In the genomic region with DNA sequence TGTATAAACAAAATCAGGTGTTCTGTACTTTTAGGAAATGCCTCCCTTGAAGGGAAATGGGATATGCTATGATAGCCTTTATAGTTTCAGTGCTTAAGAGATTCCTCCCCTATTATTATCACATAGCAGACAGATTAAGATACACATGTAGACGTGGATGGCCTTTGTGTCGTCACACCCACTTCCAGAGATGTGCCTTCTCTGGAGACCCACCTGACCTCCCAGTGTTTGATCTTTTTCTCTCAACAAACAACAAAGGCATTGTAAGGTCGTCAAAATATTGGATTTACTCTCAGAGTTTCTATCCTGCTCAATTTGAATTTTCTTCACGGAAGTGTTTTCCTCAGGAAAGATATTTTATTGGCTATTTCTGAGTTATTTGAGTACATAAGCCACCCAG, we compare ENCODE assay signal across 12 cellular contexts. TPM values are rescaled to one million over a fixed set of nuclear protein-coding genes. Genes with fewer than 3 reads are reported as not detected.
DNase-seq lines count a peak whose midpoint lies in the region; ATAC-seq, FAIRE-seq and TF ChIP-seq lines count a peak whose summit lies in the region.
"Had no signal": no experiment of that assay in that cellular context is flagged by ENCODE, and none has a peak within 500 bp of the region (broad histone marks: within the 10 kb centered on the region; RNA-seq: fewer than 3 reads in every experiment).

No MANE protein-coding gene starts in this region.

- intact Hi-C loops in K562 (cut with micrococcal nuclease) = no loop called here

- no peaks in the 10 kb centered on the region for H3K27me3 Mint-ChIP-seq in activated CD4-positive, alpha-beta T cell treated with anti-CD3 and anti-CD28 coated beads, Interleukin-2, amount 10 ng/mL, durations not matched to agents 7 days and 5 days

- H3K9ac ChIP-seq in K562 (ENCODE audit: insufficient read depth in 1 of 2, low read depth in 2 of 2, low read length in 2 of 2) (no peak overlapping the region), skeletal muscle satellite cell (ENCODE audit: low read depth, low read length) (peak overlapping the region; percentile 90)

- TF ChIP-seq POLR2A in K562 (conservative IDR thresholded peaks at IDR 0.05) = no peak

- H3K9me1 ChIP-seq in K562 (ENCODE audit: control insufficient read depth, insufficient read depth, low read length) = no peaks in the 10 kb centered on the region

- WGBS in K562 (ENCODE audit: insufficient coverage, low coverage, missing lambda C conversion rate) = 16% methylated on average over 4 of the region's 4 CpGs

- H3K4me3 ChIP-seq in K562 (no peak overlapping the region), skeletal muscle satellite cell (ENCODE audit: low read length) (peak overlapping the region; percentile 25)

- CTCF ChIA-PET in activated CD4-positive, alpha-beta T cell treated with anti-CD3 and anti-CD28 coated beads, Interleukin-2, amount 10 ng/mL, durations not matched to agents 7 days and 5 days (lab: Charles Lee) = interaction anchor here (0.9 to 2.0 kb wide), 2 partner anchors 22 to 25 kb away, joined by 3 to 7 read pairs; partner anchors contain the start of gene C1GALT1
- CTCF ChIA-PET in K562 (lab: Yijun Ruan, JAX; ENCODE audit: low intra/inter-chr PET ratio) = no interaction called here

- TF ChIP-seq RAD21 in K562 (CRISPR knock-in tag; conservative IDR thresholded peaks at IDR 0.05 in 1 of 2, IDR thresholded peaks at IDR 0.05 in 1 of 2) = no peak

- H3K4me3 Mint-ChIP-seq in activated CD4-positive, alpha-beta T cell treated with anti-CD3 and anti-CD28 coated beads, Interleukin-2, amount 10 ng/mL, durations not matched to agents 7 days and 5 days = peak overlapping the region; percentile 80
- H3K4me3 Mint-ChIP-seq: brain had no signal

- H3K4me2 ChIP-seq in K562 (ENCODE audit: insufficient read depth, low read length) (no peak overlapping the region), skeletal muscle satellite cell (ENCODE audit: low read length) (peak overlapping the region; percentile 78)

- TF ChIP-seq CTCF in K562 (IDR thresholded peaks at IDR 0.05 in 2 of 3, conservative IDR thresholded peaks at IDR 0.05 in 1 of 3; ENCODE audit: insufficient read depth in 2 of 3, low read depth in 1 of 3, low read length in 3 of 3) = no peak

- H3K4me1 ChIP-seq in K562 (replicated peaks in 1 of 2; ENCODE audit: control insufficient read depth in 2 of 2, insufficient read depth in 2 of 2, low read length in 2 of 2) (peaks cover 0 to 5% of the 10 kb centered on the region in 2 experiments; a peak in 1 of 5 replicates), skeletal muscle satellite cell (ENCODE audit: control insufficient read depth, insufficient read depth, low read length) (peaks cover 36% of the 10 kb centered on the region)

- no peak for TF ChIP-seq EP300 in K562 (IDR thresholded peaks at IDR 0.05; ENCODE audit: low read length)

- FAIRE-seq in K562 (lab: Jason Lieb, UNC) = peak; percentile 19

- H3K9me3 Mint-ChIP-seq in activated CD4-positive, alpha-beta T cell treated with anti-CD3 and anti-CD28 coated beads, Interleukin-2, amount 10 ng/mL, durations not matched to agents 7 days and 5 days = peaks cover 32% of the 10 kb centered on the region

- no peaks in the 10 kb centered on the region for H4K20me1 ChIP-seq in K562 (replicated peaks; ENCODE audit: control insufficient read depth, insufficient read depth, low read length)

- no peaks in the 10 kb centered on the region for H3K79me2 ChIP-seq in K562 (ENCODE audit: control insufficient read depth, insufficient read depth, low read length)

- BruUV-seq in K562 (replicated peaks; lab: Mats Ljungman, UMichigan) = no TSS peak

- H2AFZ ChIP-seq in K562 (ENCODE audit: low read depth, low read length) = peak overlapping the region; percentile 57

- in situ Hi-C loops in K562 (cut with MboI) = no loop called here

- H3K36me3 ChIP-seq in K562 (ENCODE audit: control insufficient read depth, insufficient read depth, low read length) (no peaks in the 10 kb centered on the region), skeletal muscle satellite cell (ENCODE audit: insufficient read depth, low read length) (peaks cover 6% of the 10 kb centered on the region)
- H3K36me3 ChIP-seq: neutrophil had no signal

- ATAC-seq in K562 (no peak), HG03039 (IDR thresholded peaks at IDR 0.05; ENCODE audit: unreplicated experiment) (no peak), HG02938 (IDR thresholded peaks at IDR 0.05; ENCODE audit: unreplicated experiment) (no peak)
- ATAC-seq: left lobe of liver had no signal

- H3K36me3 Mint-ChIP-seq in activated CD4-positive, alpha-beta T cell treated with anti-CD3 and anti-CD28 coated beads, Interleukin-2, amount 10 ng/mL, durations not matched to agents 7 days and 5 days (ENCODE audit: low read depth) = peaks cover 54% of the 10 kb centered on the region
- H3K36me3 Mint-ChIP-seq: brain had no signal

- peak; percentile 15 for DNase-seq in activated CD4-positive, alpha-beta T cell treated with anti-CD3 and anti-CD28 coated beads, Interleukin-2, amount 10 ng/mL, durations not matched to agents 7 days and 5 days
- no peak for DNase-seq in activated CD4-positive, alpha-beta T cell treated with anti-CD3 and anti-CD28 coated beads, Interleukin-2, amount 50 U/mL, for 4 hours
- peak; percentile 56 for DNase-seq in OCI-M1 (lab: John Stamatoyannopoulos, UW)
- DNase-seq in K562 (ENCODE audit: extremely low read depth in 1 of 4, low spot score in 3 of 4) = no peak
- DNase-seq in MV-4-11 (lab: John Stamatoyannopoulos, UW) = no peak
- DNase-seq: NCI-H2029 had no signal

- H3K27ac ChIP-seq in K562 (ENCODE audit: extremely low read depth, low read depth, low read length) = no peak overlapping the region
- H3K27ac ChIP-seq: neutrophil had no signal

- H3K27me3 ChIP-seq in K562 (ENCODE audit: control insufficient read depth in 2 of 2, insufficient read depth in 2 of 2, low read length in 2 of 2) = no peaks in the 10 kb centered on the region
- no peaks in the 10 kb centered on the region for H3K27me3 ChIP-seq in skeletal muscle satellite cell (ENCODE audit: control insufficient read depth, insufficient read depth, low read length)
- H3K27me3 ChIP-seq: neutrophil had no signal

- H3K4me1 Mint-ChIP-seq in activated CD4-positive, alpha-beta T cell treated with anti-CD3 and anti-CD28 coated beads, Interleukin-2, amount 10 ng/mL, durations not matched to agents 7 days and 5 days = peaks cover 59% of the 10 kb centered on the region
- H3K4me1 Mint-ChIP-seq: brain had no signal

- peak overlapping the region; percentile 97 for H3K27ac Mint-ChIP-seq in activated CD4-positive, alpha-beta T cell treated with anti-CD3 and anti-CD28 coated beads, Interleukin-2, amount 10 ng/mL, durations not matched to agents 7 days and 5 days

- H3K9me3 ChIP-seq in K562 (replicated peaks; ENCODE audit: control insufficient read depth, insufficient read depth, low read depth, low read length) (peaks cover 4% of the 10 kb centered on the region; the same call in 1 of the 2 replicates), skeletal muscle satellite cell (replicated peaks; ENCODE audit: low read length) (no peaks in the 10 kb centered on the region)
- H3K9me3 ChIP-seq: neutrophil had no signal

- POLR2A ChIA-PET in activated CD4-positive, alpha-beta T cell treated with anti-CD3 and anti-CD28 coated beads, Interleukin-2, amount 10 ng/mL, durations not matched to agents 7 days and 5 days (lab: Charles Lee) = no interaction called here
- POLR2A ChIA-PET in K562 (lab: Yijun Ruan, JAX) = no interaction called here

TF ChIP-seq in K562, 482 proteins besides CTCF, POLR2A, EP300 and RAD21:
- TF ChIP-seq MECOM (CRISPR knock-in tag; IDR thresholded peaks at IDR 0.05) = no peak
- TF ChIP-seq BCL6 (CRISPR knock-in tag; IDR thresholded peaks at IDR 0.05) = no peak
- TF ChIP-seq ZNF408 (CRISPR knock-in tag; IDR thresholded peaks at IDR 0.05; ENCODE audit: low read depth) = no peak
- no peak for TF ChIP-seq SREBF2 (CRISPR knock-in tag; IDR thresholded peaks at IDR 0.05)

RNA-seq across cellular contexts. Expression of gene C1GALT1, which starts 25.7 kb away (rescaled TPM):
- 10 to 100 TPM; 58.2 to 61.4 TPM for total RNA-seq in activated CD4-positive, alpha-beta T cell treated with anti-CD3 and anti-CD28 coated beads, Interleukin-2, amount 10 ng/mL, durations not matched to agents 7 days and 5 days
- 25.1 and 117 TPM in 2 replicates for total RNA-seq in K562 (2011; cell fraction: chromatin; rRNA removed; ENCODE audit: low replicate concordance)
- 12.7 and 14.6 TPM in 2 replicates for total RNA-seq in K562 (2011; cell fraction: nucleolus; rRNA removed)
- 37.6 and 62.7 TPM in 2 replicates for total RNA-seq in K562 (2011; cell fraction: nucleoplasm; rRNA removed)
- total RNA-seq in K562 (2014; rRNA removed) (15.2 and 22.7 TPM in 2 replicates), K562 (2014; rRNA removed; fragmentation: Illumina TruSeq; extraction: Trizol) (33.2 and 37.5 TPM in 2 replicates), K562 (2015; rRNA removed; fragmentation: Illumina TruSeq; extraction: Trizol) (23.3 and 24.1 TPM in 2 replicates), K562 (2021) (25.3 and 27.8 TPM in 2 replicates)
- polyA plus RNA-seq in K562 (2011; rRNA removed) (23.7 and 30.8 TPM in 2 replicates), K562 (2014; fragmentation: Illumina TruSeq; extraction: Trizol) (16.1 and 25.2 TPM in 2 replicates), K562 (2014; fragmentation: Nextera tagmentation; extraction: Ambion mirVana) (1 to 10 TPM; 5.0 to 6.4 TPM), K562 (2014; rRNA removed) (17.3 and 21.0 TPM in 2 replicates)
- 7.8 and 8.4 TPM in 2 replicates for polyA plus RNA-seq in K562 (2011; cell fraction: cytosol; rRNA removed)
- 8.5 and 12.2 TPM in 2 replicates for polyA plus RNA-seq in K562 (2011; cell fraction: nucleus; rRNA removed)
- 10.7 and 11.1 TPM in 2 replicates for polyA plus RNA-seq in K562 (2012)
- 35.5 and 54.5 TPM in 2 replicates for polyA minus RNA-seq in K562 (2011; rRNA and poly(A)+ RNA removed)
- 8.3 and 9.4 TPM in 2 replicates for polyA minus RNA-seq in K562 (2011; cell fraction: cytosol; rRNA and poly(A)+ RNA removed)
- 19.1 and 29.2 TPM in 2 replicates for polyA minus RNA-seq in K562 (2011; cell fraction: nucleus; rRNA and poly(A)+ RNA removed)
- total RNA-seq in skeletal muscle satellite cell (2012; rRNA removed) = 71.6 and 93.3 TPM in 2 replicates

Comparison
In these comparisons a context has a peak if more than half of its experiments do, and no peak if none do; other contexts are left out.
1. DNase-seq: peak in activated CD4-positive, alpha-beta T cell treated with anti-CD3 and anti-CD28 coated beads, Interleukin-2, amount 10 ng/mL, durations not matched to agents 7 days and 5 days (single experiment) and OCI-M1 (single experiment); none in activated CD4-positive, alpha-beta T cell treated with anti-CD3 and anti-CD28 coated beads, Interleukin-2, amount 50 U/mL, for 4 hours (0 of 2), K562 (0 of 4) and MV-4-11 (single experiment).